Comparison of ENCODE assay signal across 1 cellular context in the genomic region with DNA sequence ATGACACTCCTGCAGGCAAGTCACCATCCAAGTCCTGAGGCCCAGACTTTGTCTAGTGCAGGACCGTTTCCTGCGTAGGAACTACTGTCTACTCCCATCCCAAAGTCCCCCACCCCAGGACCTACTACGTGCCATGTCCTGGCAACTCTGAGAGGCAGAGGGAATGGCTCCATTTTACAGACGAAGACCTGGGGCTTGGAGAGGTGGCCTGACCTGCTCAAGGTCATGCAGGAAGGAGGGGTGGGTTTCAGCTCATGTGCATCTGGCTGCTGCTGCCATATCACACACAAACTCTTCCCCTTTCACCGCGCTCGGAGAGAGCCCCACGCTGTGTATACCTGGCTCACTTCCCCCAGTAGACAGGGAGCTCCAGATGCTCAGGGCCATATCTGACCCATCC.
A peak's percentile ranks its signal among the peaks of the same experiment; 100 is the strongest.
TF ChIP-seq lines count a peak whose summit lies in the region.

No MANE protein-coding gene starts in this region.

TF ChIP-seq in H1, 55 proteins besides CTCF, POLR2A, EP300 and RAD21:
- TF ChIP-seq RNF2 (IDR thresholded peaks at IDR 0.05; ENCODE audit: borderline replicate concordance, low read depth, low read length, missing control alignments, poor library complexity, severe bottlenecking) = peak; percentile 22
- TF ChIP-seq SP1 (IDR thresholded peaks at IDR 0.05; ENCODE audit: low read depth, low read length) = no peak
